Comparison of ENCODE assay signal across 11 cellular contexts in the genomic region with DNA sequence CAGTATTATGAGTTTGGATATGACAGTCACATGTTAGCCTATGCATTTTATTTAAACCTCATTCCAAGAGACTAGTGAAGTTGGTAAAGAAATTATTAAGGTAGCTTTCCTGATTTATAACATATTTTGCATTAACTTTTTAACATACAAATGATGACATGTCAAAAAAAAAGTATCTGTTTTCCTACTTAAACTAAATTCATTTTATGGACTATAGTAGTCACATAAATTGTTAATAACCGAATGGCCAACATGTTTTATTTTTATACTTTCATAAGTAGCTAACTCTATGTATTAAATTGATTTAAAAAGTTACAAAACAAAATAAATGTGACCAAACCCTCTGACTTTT. TPM values are rescaled to one million over a fixed set of nuclear protein-coding genes. Genes with fewer than 3 reads are reported as not detected.
DNase-seq lines count a peak whose midpoint lies in the region; ATAC-seq and TF ChIP-seq lines count a peak whose summit lies in the region.
"Had no signal": no experiment of that assay in that cellular context is flagged by ENCODE, and none has a peak within 500 bp of the region (broad histone marks: within the 10 kb centered on the region; RNA-seq: fewer than 3 reads in every experiment).

No MANE protein-coding gene starts in this region.

- in situ Hi-C loops in mammary epithelial cell (cut with MboI; ENCODE audit: low sequenced_read_pairs in 2 of 2) = loop anchor here in 1 of 2 donors (25.0 kb wide), 1 partner anchor 96 kb away; no protein-coding TSS in a partner anchor

- H3K27ac ChIP-seq in mammary epithelial cell (ENCODE audit: insufficient read depth, low read depth, low read length) = peak overlapping the region; percentile 94
- peak overlapping the region; percentile 38 for H3K27ac ChIP-seq in upper lobe of right lung

- no peak for ATAC-seq in upper lobe of right lung

- H3K4me2 ChIP-seq in mammary epithelial cell (ENCODE audit: insufficient read depth, low read depth, low read length) = peak overlapping the region; percentile 55

- no peaks in the 10 kb centered on the region for H3K27me3 ChIP-seq in mammary epithelial cell (ENCODE audit: insufficient read depth, low read length)
- no peaks in the 10 kb centered on the region for H3K27me3 ChIP-seq in upper lobe of right lung
- H3K27me3 ChIP-seq: SJCRH30 had no signal

- H3K4me1 Mint-ChIP-seq in MCF 10A (ENCODE audit: insufficient read depth, unreplicated experiment) (peaks cover 13% of the 10 kb centered on the region), glutamatergic neuron (ENCODE audit: low read depth, unreplicated experiment) (peaks cover 5% of the 10 kb centered on the region)
- peaks cover 49% of the 10 kb centered on the region for H3K4me1 Mint-ChIP-seq in activated CD4-positive, alpha-beta memory T cell treated with anti-CD3 and anti-CD28 coated beads for 36 hours (ENCODE audit: low read depth)

- H3K9ac ChIP-seq in mammary epithelial cell (ENCODE audit: insufficient read depth, low read length) = no peak overlapping the region

- H3K9me3 ChIP-seq in mammary epithelial cell (replicated peaks; ENCODE audit: insufficient read depth, low read length) (no peaks in the 10 kb centered on the region), upper lobe of right lung (no peaks in the 10 kb centered on the region)
- H3K9me3 ChIP-seq: SJCRH30 had no signal

- no peak overlapping the region for H2AFZ ChIP-seq in mammary epithelial cell (ENCODE audit: low read depth, low read length)

- no peaks in the 10 kb centered on the region for H4K20me1 ChIP-seq in mammary epithelial cell (ENCODE audit: insufficient read depth, low read length)

- dilution Hi-C loops in mammary epithelial cell (cut with HindIII; ENCODE audit: low sequenced_read_pairs) = no loop called here

- H3K36me3 ChIP-seq in mammary epithelial cell (ENCODE audit: insufficient read depth, low read length) (peaks cover 2% of the 10 kb centered on the region), upper lobe of right lung (no peaks in the 10 kb centered on the region)
- H3K36me3 ChIP-seq: SJCRH30 had no signal

- no peak overlapping the region for H3K4me3 ChIP-seq in mammary epithelial cell (replicated peaks in 1 of 3; ENCODE audit: insufficient read depth in 1 of 3, low read depth in 2 of 3, low read length in 3 of 3)
- peak overlapping the region; percentile 38 for H3K4me3 ChIP-seq in upper lobe of right lung
- H3K4me3 ChIP-seq: SJCRH30 had no signal

- H3K9me3 Mint-ChIP-seq in MCF 10A (ENCODE audit: unreplicated experiment) (no peaks in the 10 kb centered on the region), glutamatergic neuron (ENCODE audit: unreplicated experiment) (no peaks in the 10 kb centered on the region)
- peaks cover 5% of the 10 kb centered on the region for H3K9me3 Mint-ChIP-seq in activated CD4-positive, alpha-beta memory T cell treated with anti-CD3 and anti-CD28 coated beads for 36 hours

- BruUV-seq in mammary epithelial cell (replicated peaks; lab: Mats Ljungman, UMichigan) (no TSS peak), MCF 10A (replicated peaks; lab: Mats Ljungman, UMichigan) (no TSS peak)

- H3K27ac Mint-ChIP-seq in MCF 10A (ENCODE audit: low read depth, unreplicated experiment) = no peak overlapping the region
- peak overlapping the region; percentile 90 for H3K27ac Mint-ChIP-seq in activated CD4-positive, alpha-beta memory T cell treated with anti-CD3 and anti-CD28 coated beads for 36 hours
- no peak overlapping the region for H3K27ac Mint-ChIP-seq in glutamatergic neuron (ENCODE audit: unreplicated experiment)

- H3K4me3 Mint-ChIP-seq in MCF 10A (ENCODE audit: unreplicated experiment) (no peak overlapping the region), glutamatergic neuron (ENCODE audit: unreplicated experiment) (no peak overlapping the region)
- peak overlapping the region; percentile 90 for H3K4me3 Mint-ChIP-seq in activated CD4-positive, alpha-beta memory T cell treated with anti-CD3 and anti-CD28 coated beads for 36 hours

- 100% methylated on average over 1 of the region's 1 CpG for WGBS in mammary epithelial cell (ENCODE audit: low coverage, missing lambda C conversion rate)

- no peak for TF ChIP-seq CTCF in mammary epithelial cell (conservative IDR thresholded peaks at IDR 0.05 in 1 of 2, IDR thresholded peaks at IDR 0.05 in 1 of 2; ENCODE audit: extremely low read depth in 1 of 2, insufficient read depth in 1 of 2, low read depth in 1 of 2, low read length in 2 of 2)
- no peak for TF ChIP-seq CTCF in MCF 10A (IDR thresholded peaks at IDR 0.05; ENCODE audit: unreplicated experiment)
- peak; percentile 5 for TF ChIP-seq CTCF in glutamatergic neuron (IDR thresholded peaks at IDR 0.05; ENCODE audit: partially characterized antibody, unreplicated experiment)
- TF ChIP-seq CTCF in upper lobe of right lung (IDR thresholded peaks at IDR 0.05) = no peak

- peaks cover 79% of the 10 kb centered on the region for H3K79me2 ChIP-seq in mammary epithelial cell (ENCODE audit: insufficient read depth, low read length)

- DNase-seq in mammary epithelial cell (no peak), MCF 10A (ENCODE audit: unreplicated experiment) (no peak), glutamatergic neuron (no peak), upper lobe of right lung (no peak), amniotic stem cell (lab: John Stamatoyannopoulos, UW) (no peak), NCI-H128 (lab: John Stamatoyannopoulos, UW; ENCODE audit: unreplicated experiment) (no peak), HuH-7 (ENCODE audit: low spot score) (no peak)
- no peak for DNase-seq in activated CD4-positive, alpha-beta memory T cell treated with anti-CD3 and anti-CD28 coated beads for 36 hours
- DNase-seq: cerebellar nuclear complex, NCI-H2171 treated with DMSO at 0.1 percent for 48 hours had no signal

- CTCF ChIA-PET in mammary epithelial cell (lab: Charles Lee; ENCODE audit: low non-redundant PET) (no interaction called here), MCF 10A (lab: Yijun Ruan, JAX) (interaction anchor here (0.6 to 3.3 kb wide), 9 partner anchors 11 to 193 kb away, joined by 3 to 32 read pairs (median 4); a partner anchor contains a TSS)
- CTCF ChIA-PET in activated CD4-positive, alpha-beta memory T cell treated with anti-CD3 and anti-CD28 coated beads for 36 hours (lab: Charles Lee) = interaction anchor here (0.8 to 5.0 kb wide), 10 partner anchors 11 to 1224 kb away, joined by 3 to 94 read pairs (median 5); a partner anchor contains a TSS

- H3K36me3 Mint-ChIP-seq in MCF 10A (ENCODE audit: insufficient read depth, unreplicated experiment) = no peaks in the 10 kb centered on the region
- peaks cover 12% of the 10 kb centered on the region for H3K36me3 Mint-ChIP-seq in activated CD4-positive, alpha-beta memory T cell treated with anti-CD3 and anti-CD28 coated beads for 36 hours
- peaks cover 4% of the 10 kb centered on the region for H3K36me3 Mint-ChIP-seq in glutamatergic neuron (ENCODE audit: unreplicated experiment)

- H3K27me3 Mint-ChIP-seq in MCF 10A (ENCODE audit: insufficient read depth, unreplicated experiment) (no peaks in the 10 kb centered on the region), glutamatergic neuron (ENCODE audit: unreplicated experiment) (no peaks in the 10 kb centered on the region)
- no peaks in the 10 kb centered on the region for H3K27me3 Mint-ChIP-seq in activated CD4-positive, alpha-beta memory T cell treated with anti-CD3 and anti-CD28 coated beads for 36 hours

- POLR2A ChIA-PET in MCF 10A (lab: Yijun Ruan, JAX) = interaction anchor here (0.6 to 4.5 kb wide), 14 partner anchors 10 to 613 kb away, joined by 3 to 35 read pairs (median 4); a partner anchor contains a TSS
- POLR2A ChIA-PET in activated CD4-positive, alpha-beta memory T cell treated with anti-CD3 and anti-CD28 coated beads for 36 hours (lab: Charles Lee) = interaction anchor here (0.5 to 2.6 kb wide), 4 partner anchors 15 to 49 kb away, joined by 3 to 7 read pairs (median 6); a partner anchor contains a TSS

- peaks cover 28% of the 10 kb centered on the region for H3K4me1 ChIP-seq in mammary epithelial cell (ENCODE audit: insufficient read depth, low read length)
- peaks cover 20% of the 10 kb centered on the region for H3K4me1 ChIP-seq in upper lobe of right lung

- intact Hi-C loops in mammary epithelial cell (cut with micrococcal nuclease) (loop anchor here (5.0 kb wide), 1 partner anchor 86 kb away; no protein-coding TSS in a partner anchor), MCF 10A (cut with micrococcal nuclease) (no loop called here), upper lobe of right lung (cut with DNase I) (no loop called here)
- intact Hi-C loops in activated CD4-positive, alpha-beta memory T cell treated with anti-CD3 and anti-CD28 coated beads for 36 hours (cut with micrococcal nuclease) = loop anchor here (2.0 to 5.0 kb wide), 3 partner anchors 176 to 306 kb away; no protein-coding TSS in a partner anchor

RNA-seq across cellular contexts. Expression of a gene that starts 14.7 kb away (rescaled TPM):
- 10 to 100 TPM; 35.5 to 53.4 TPM for total RNA-seq in mammary epithelial cell
- 35.8 TPM for polyA plus RNA-seq in mammary epithelial cell
- 122 TPM for polyA minus RNA-seq in mammary epithelial cell
- 24.8 and 28.6 TPM in 2 replicates for total RNA-seq in MCF 10A (2022)
- 10 to 100 TPM; 47.5 to 50.4 TPM for total RNA-seq in activated CD4-positive, alpha-beta memory T cell treated with anti-CD3 and anti-CD28 coated beads for 36 hours
- 13.1 TPM for total RNA-seq in glutamatergic neuron (ENCODE audit: unreplicated experiment)
- total RNA-seq in upper lobe of right lung = 64.1 TPM

RNA-seq across cellular contexts. Expression of a gene that starts 18.4 kb away (rescaled TPM):
- 10 to 100 TPM; 30.3 to 48.7 TPM for total RNA-seq in mammary epithelial cell
- 13.0 TPM for polyA plus RNA-seq in mammary epithelial cell
- polyA minus RNA-seq in mammary epithelial cell = 21.1 TPM
- 19.6 and 25.1 TPM in 2 replicates for total RNA-seq in MCF 10A (2022)
- 10 to 100 TPM; 20.6 to 22.0 TPM for total RNA-seq in activated CD4-positive, alpha-beta memory T cell treated with anti-CD3 and anti-CD28 coated beads for 36 hours
- 32.5 TPM for total RNA-seq in glutamatergic neuron (ENCODE audit: unreplicated experiment)
- 28.8 TPM for total RNA-seq in upper lobe of right lung

Comparison
In these comparisons a context has a peak if more than half of its experiments do, and no peak if none do; other contexts are left out.
1. intact Hi-C loops: an anchor here in mammary epithelial cell (5.0 kb wide) and activated CD4-positive, alpha-beta memory T cell treated with anti-CD3 and anti-CD28 coated beads for 36 hours (2.0 to 5.0 kb wide); none called in MCF 10A and upper lobe of right lung.